ENCODE assay signal across 11 cellular contexts in the genomic region with DNA sequence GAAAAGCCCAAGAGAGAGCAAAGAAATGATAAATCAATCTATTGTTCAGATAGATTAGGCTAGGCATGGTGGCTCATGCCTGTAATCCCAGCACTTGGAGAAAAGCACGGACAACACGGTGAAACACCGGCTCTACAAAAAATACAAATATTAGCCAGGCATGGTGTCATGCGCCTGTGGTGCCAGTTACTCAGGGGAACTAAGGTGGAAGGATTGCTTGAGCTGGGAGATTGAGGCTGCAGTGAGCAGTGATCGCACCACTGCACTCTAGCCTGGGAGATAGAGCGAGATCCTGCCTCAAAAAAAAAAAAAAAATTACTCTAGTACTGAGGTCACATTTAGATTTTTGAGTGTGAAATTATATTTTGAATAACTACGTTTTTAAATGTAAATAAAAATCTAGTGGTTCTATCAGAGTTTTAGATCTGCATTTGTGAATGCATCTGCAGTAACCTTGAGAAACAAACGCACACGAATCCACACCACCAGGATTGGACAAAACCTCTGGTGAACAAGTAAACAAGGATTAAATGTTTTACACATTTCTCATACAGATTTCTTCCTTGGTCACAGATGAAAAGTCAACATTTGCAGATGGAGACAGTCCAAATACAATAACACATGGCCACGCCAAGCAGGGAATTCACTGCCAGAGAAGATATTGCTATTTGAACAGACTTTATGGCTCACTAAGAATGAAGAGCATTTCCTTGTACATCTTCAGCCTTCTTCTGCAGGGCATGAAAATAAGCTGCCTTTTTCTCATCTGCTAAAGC.
DNase-seq lines count a peak whose midpoint lies in the region; ATAC-seq, FAIRE-seq and TF ChIP-seq lines count a peak whose summit lies in the region.
"Had no signal": no experiment of that assay in that cellular context is flagged by ENCODE, and none has a peak within 500 bp of the region (broad histone marks: within the 10 kb centered on the region; RNA-seq: fewer than 3 reads in every experiment).

No MANE protein-coding gene starts in this region.

- no peak for ATAC-seq in HG03095 (IDR thresholded peaks at IDR 0.05; ENCODE audit: unreplicated experiment)

- TF ChIP-seq POLR2A in GM12892 (IDR thresholded peaks at IDR 0.05; ENCODE audit: low read depth, low read length): no peak

- no peaks in the 10 kb centered on the region for H3K27me3 Mint-ChIP-seq in osteocyte (ENCODE audit: unreplicated experiment)
- H3K27me3 Mint-ChIP-seq: activated B cell treated with CpG ODN at 0.5 μM for 24 hours had no signal

- H3K9me3 Mint-ChIP-seq in osteocyte (ENCODE audit: unreplicated experiment): peaks cover 7% of the 10 kb centered on the region
- H3K9me3 Mint-ChIP-seq: activated B cell treated with CpG ODN at 0.5 μM for 24 hours had no signal

- peaks cover 54% of the 10 kb centered on the region for H3K4me1 Mint-ChIP-seq in osteocyte (ENCODE audit: unreplicated experiment)
- H3K4me1 Mint-ChIP-seq: activated B cell treated with CpG ODN at 0.5 μM for 24 hours had no signal

- H3K27ac Mint-ChIP-seq in osteocyte (ENCODE audit: unreplicated experiment): peak overlapping the region; percentile 91
- H3K27ac Mint-ChIP-seq: activated B cell treated with CpG ODN at 0.5 μM for 24 hours had no signal

- peaks cover 3% of the 10 kb centered on the region for H3K36me3 Mint-ChIP-seq in osteocyte (ENCODE audit: unreplicated experiment)

- no peak for TF ChIP-seq CTCF in osteocyte (IDR thresholded peaks at IDR 0.05)

- FAIRE-seq in GM12892 (lab: Jason Lieb, UNC): no peak

- peak overlapping the region; percentile 46 for H3K4me3 Mint-ChIP-seq in osteocyte (ENCODE audit: unreplicated experiment)
- H3K4me3 Mint-ChIP-seq: activated B cell treated with CpG ODN at 0.5 μM for 24 hours had no signal

- DNase-seq in DMS53 (lab: John Stamatoyannopoulos, UW) (peak; percentile 72), NCI-H146 (lab: John Stamatoyannopoulos, UW) (peak; percentile 60), dermis blood vessel endothelial cell (peak; percentile 15), osteocyte (ENCODE audit: extremely low spot score, unreplicated experiment) (no peak), NCI-H226 (no peak), GM12892 (ENCODE audit: insufficient read length) (no peak), OCI-M2 (lab: John Stamatoyannopoulos, UW; ENCODE audit: unreplicated experiment) (no peak)
- DNase-seq: activated B cell treated with CpG ODN at 0.5 μM for 24 hours, esophagus squamous epithelium, midbrain had no signal

Comparison
In these comparisons a context has a peak if more than half of its experiments do, and no peak if none do; other contexts are left out.
1. DNase-seq: peak in DMS53 (single experiment), NCI-H146 (single experiment) and dermis blood vessel endothelial cell (single experiment); none in osteocyte (single experiment), NCI-H226 (single experiment), GM12892 (single experiment) and OCI-M2 (single experiment).